In genomic region chr10:58267713-58268453, GRCh38 we compare ENCODE assay signal across 1 cellular context.
A peak's percentile ranks its signal among the peaks of the same experiment; 100 is the strongest.
TF ChIP-seq lines count a peak whose summit lies in the region.

Gene IPMK (minus strand): TSS chr10:58267894. CDS start chr10:58267611, 283 bp downstream.

TF ChIP-seq in K562, 482 proteins besides CTCF, POLR2A, EP300 and RAD21 (continued from another document and continues in another):
- no peak for TF ChIP-seq RAD51 (IDR thresholded peaks at IDR 0.05; ENCODE audit: borderline replicate concordance, low read depth)
- no peak for TF ChIP-seq E2F5 (CRISPR knock-in tag; IDR thresholded peaks at IDR 0.05)
- no peak for TF ChIP-seq BDP1 (IDR thresholded peaks at IDR 0.05; ENCODE audit: insufficient read depth, insufficient read length)
- no peak for TF ChIP-seq CBFA2T2 (conservative IDR thresholded peaks at IDR 0.05)
- TF ChIP-seq ZNF146 (CRISPR knock-in tag; IDR thresholded peaks at IDR 0.05; ENCODE audit: unreplicated experiment) = no peak
- no peak for TF ChIP-seq RBM15 (IDR thresholded peaks at IDR 0.05; ENCODE audit: insufficient read depth, low read length)
- TF ChIP-seq U2AF1 (optimal IDR thresholded peaks at IDR 0.05; ENCODE audit: low read depth, low read length) = peak; percentile 26
- no peak for TF ChIP-seq MED1 (CRISPR knock-in tag; IDR thresholded peaks at IDR 0.05; ENCODE audit: borderline replicate concordance)
- no peak for TF ChIP-seq ZNF184 (CRISPR knock-in tag; IDR thresholded peaks at IDR 0.05)
- TF ChIP-seq ZNF699 (CRISPR knock-in tag; IDR thresholded peaks at IDR 0.05; ENCODE audit: insufficient replicate concordance) = no peak
- no peak for TF ChIP-seq ZMIZ1 (IDR thresholded peaks at IDR 0.05; ENCODE audit: low read depth in 2 of 2, low read length in 2 of 2)
- no peak for TF ChIP-seq ATF1 (CRISPR knock-in tag; IDR thresholded peaks at IDR 0.05)
- peak; percentile 76 for TF ChIP-seq ATF1 (tag; IDR thresholded peaks at IDR 0.05)
- no peak for TF ChIP-seq PATZ1 (CRISPR knock-in tag; IDR thresholded peaks at IDR 0.05; ENCODE audit: borderline replicate concordance)
- TF ChIP-seq HSF4 (CRISPR knock-in tag; IDR thresholded peaks at IDR 0.05; ENCODE audit: borderline replicate concordance) = no peak
- no peak for TF ChIP-seq ZKSCAN1 (IDR thresholded peaks at IDR 0.05; ENCODE audit: low read depth, low read length)
- TF ChIP-seq PTRF (tag; IDR thresholded peaks at IDR 0.05) = no peak
- TF ChIP-seq BACH1 (tag; IDR thresholded peaks at IDR 0.05) = no peak
- peak; percentile 96 for TF ChIP-seq VEZF1 (CRISPR knock-in tag; IDR thresholded peaks at IDR 0.05)
- no peak for TF ChIP-seq KAT7 (CRISPR knock-in tag; IDR thresholded peaks at IDR 0.05; ENCODE audit: borderline replicate concordance)
- no peak for TF ChIP-seq ETV1 (tag; conservative IDR thresholded peaks at IDR 0.05; ENCODE audit: low read depth)
- TF ChIP-seq SAFB2 (IDR thresholded peaks at IDR 0.05; ENCODE audit: borderline replicate concordance, low read depth, low read length, severe bottlenecking) = no peak
- no peak for TF ChIP-seq BRD9 (IDR thresholded peaks at IDR 0.05; ENCODE audit: low read depth, partially characterized antibody)
- no peak for TF ChIP-seq SRSF7 (optimal IDR thresholded peaks at IDR 0.05; ENCODE audit: low read depth, low read length)
- TF ChIP-seq ZNF639 (CRISPR knock-in tag; conservative IDR thresholded peaks at IDR 0.05 in 1 of 2, IDR thresholded peaks at IDR 0.05 in 1 of 2) = peak in 1 of 2 experiments; percentile 75; a peak in 2 of 4 replicates
- peak in 1 of 2 experiments; percentile 83 for TF ChIP-seq AFF1 (IDR thresholded peaks at IDR 0.05; ENCODE audit: low read depth in 1 of 2, partially characterized antibody in 2 of 2)
- no peak for TF ChIP-seq CEBPG (CRISPR knock-in tag; IDR thresholded peaks at IDR 0.05)
- no peak for TF ChIP-seq CEBPG (tag; conservative IDR thresholded peaks at IDR 0.05 in 1 of 2, IDR thresholded peaks at IDR 0.05 in 1 of 2)
- TF ChIP-seq XRCC4 (IDR thresholded peaks at IDR 0.05; ENCODE audit: extremely low read depth, insufficient read depth, insufficient read length) = no peak
- no peak for TF ChIP-seq ZFP30 (CRISPR knock-in tag; IDR thresholded peaks at IDR 0.05; ENCODE audit: borderline replicate concordance)
- peak; percentile 59 for TF ChIP-seq BHLHE40 (IDR thresholded peaks at IDR 0.05; ENCODE audit: low read length)
- peak; percentile 62 for TF ChIP-seq HNRNPL (IDR thresholded peaks at IDR 0.05; ENCODE audit: low read depth, low read length)
- TF ChIP-seq ZNF121 (CRISPR knock-in tag; conservative IDR thresholded peaks at IDR 0.05) = no peak
- TF ChIP-seq GMEB1 (CRISPR knock-in tag; IDR thresholded peaks at IDR 0.05) = peak; percentile 73
- no peak for TF ChIP-seq CGGBP1 (CRISPR knock-in tag; IDR thresholded peaks at IDR 0.05)
- no peak for TF ChIP-seq RNF219 (CRISPR knock-in tag; IDR thresholded peaks at IDR 0.05)
- TF ChIP-seq ZNF695 (CRISPR knock-in tag; IDR thresholded peaks at IDR 0.05) = no peak
- TF ChIP-seq MTA3 (IDR thresholded peaks at IDR 0.05; ENCODE audit: borderline replicate concordance) = peak; percentile 21; the same call in 1 of the 2 replicates
- no peak for TF ChIP-seq ZNF239 (CRISPR knock-in tag; IDR thresholded peaks at IDR 0.05)
- peak in 1 of 2 experiments; percentile 38; a peak in 2 of 3 replicates for TF ChIP-seq CBX3 (IDR thresholded peaks at IDR 0.05; ENCODE audit: borderline replicate concordance in 1 of 2, low read length in 2 of 2)
- no peak for TF ChIP-seq ZNF124 (CRISPR knock-in tag; IDR thresholded peaks at IDR 0.05)
- TF ChIP-seq PTBP1 (IDR thresholded peaks at IDR 0.05; ENCODE audit: low read depth, low read length) = no peak
